In genomic region chr15:81001180-81002003, GRCh38 we compare ENCODE assay signal across 1 cellular context.
TF ChIP-seq lines count a peak whose summit lies in the region.

No MANE protein-coding gene starts in this region.

TF ChIP-seq in K562, 482 proteins besides CTCF, POLR2A, EP300 and RAD21 (continued from another document):
- TF ChIP-seq ZBTB11 (CRISPR knock-in tag; IDR thresholded peaks at IDR 0.05) (peak in 1 of 3 experiments; percentile 7; a peak in 1 of 6 replicates), E2F8 (IDR thresholded peaks at IDR 0.05; ENCODE audit: low read depth, partially characterized antibody) (no peak), ARID2 (IDR thresholded peaks at IDR 0.05) (no peak), ZNF217 (CRISPR knock-in tag; IDR thresholded peaks at IDR 0.05) (no peak), SRSF1 (IDR thresholded peaks at IDR 0.05; ENCODE audit: low read depth, low read length) (no peak), HDAC3 (IDR thresholded peaks at IDR 0.05; ENCODE audit: borderline replicate concordance, partially characterized antibody) (no peak), ZNF384 (IDR thresholded peaks at IDR 0.05; ENCODE audit: low read depth, low read length) (no peak), PML (IDR thresholded peaks at IDR 0.05; ENCODE audit: low read length) (no peak), SMAD3 (CRISPR knock-in tag; conservative IDR thresholded peaks at IDR 0.05) (no peak), SUPT5H (IDR thresholded peaks at IDR 0.05) (no peak), SAP30 (IDR thresholded peaks at IDR 0.05; ENCODE audit: borderline replicate concordance, insufficient read depth, low read depth, low read length, poor library complexity, severe bottlenecking) (peak; percentile 39), ETS2 (tag; IDR thresholded peaks at IDR 0.05; ENCODE audit: borderline replicate concordance, poor library complexity, severe bottlenecking) (no peak), LARP7 (IDR thresholded peaks at IDR 0.05) (no peak), TAF7 (tag; IDR thresholded peaks at IDR 0.05) (no peak), ZNF140 (CRISPR knock-in tag; IDR thresholded peaks at IDR 0.05) (no peak), ATF2 (CRISPR knock-in tag; IDR thresholded peaks at IDR 0.05) (no peak), ELK1 (CRISPR knock-in tag; IDR thresholded peaks at IDR 0.05) (no peak), SMARCB1 (IDR thresholded peaks at IDR 0.05; ENCODE audit: insufficient read length, low read depth) (no peak), THRA (IDR thresholded peaks at IDR 0.05) (no peak), ZNF780A (CRISPR knock-in tag; IDR thresholded peaks at IDR 0.05) (no peak), ZNF589 (CRISPR knock-in tag; IDR thresholded peaks at IDR 0.05; ENCODE audit: low read depth) (no peak), NCOA6 (IDR thresholded peaks at IDR 0.05) (no peak), NFIX (CRISPR knock-in tag; IDR thresholded peaks at IDR 0.05; ENCODE audit: low read depth) (no peak), RBBP5 (IDR thresholded peaks at IDR 0.05; ENCODE audit: borderline replicate concordance, insufficient read depth, low read length, poor library complexity, severe bottlenecking) (peak; percentile 83), PHB (CRISPR knock-in tag; IDR thresholded peaks at IDR 0.05) (no peak), UBTF (IDR thresholded peaks at IDR 0.05; ENCODE audit: borderline replicate concordance in 1 of 2, low read depth in 2 of 2, low read length in 2 of 2) (peak in 1 of 2 experiments; percentile 48; a peak in 1 of 4 replicates), SRSF7 (optimal IDR thresholded peaks at IDR 0.05; ENCODE audit: low read depth, low read length) (no peak), ZNF280B (CRISPR knock-in tag; IDR thresholded peaks at IDR 0.05) (no peak), CREBBP (IDR thresholded peaks at IDR 0.05; ENCODE audit: low read depth, low read length) (no peak), NFYB (IDR thresholded peaks at IDR 0.05; ENCODE audit: extremely low read depth, insufficient read length) (no peak), ZFP91 (CRISPR knock-in tag; IDR thresholded peaks at IDR 0.05) (no peak), MEF2A (IDR thresholded peaks at IDR 0.05; ENCODE audit: control insufficient read depth, low read depth, low read length) (no peak), HDAC8 (tag; IDR thresholded peaks at IDR 0.05) (no peak), GTF2E2 (tag; IDR thresholded peaks at IDR 0.05) (0 out of 2 replicates have a peak, but pooled peaks have one; percentile 7), DDX20 (tag; IDR thresholded peaks at IDR 0.05; ENCODE audit: low read depth) (no peak), GTF3C2 (IDR thresholded peaks at IDR 0.05; ENCODE audit: borderline replicate concordance, extremely low read depth, insufficient read length) (no peak), GATAD2A (IDR thresholded peaks at IDR 0.05) (no peak), RCOR1 (IDR thresholded peaks at IDR 0.05; ENCODE audit: borderline replicate concordance in 1 of 2, low read depth in 2 of 2, low read length in 2 of 2) (peak in 1 of 2 experiments; percentile 91; a peak in 2 of 4 replicates)
TF ChIP-seq in K562: peak in this region for 51.
